Comparison of ENCODE assay signal across 9 cellular contexts in genomic region chr1:39268906-39269305, GRCh38.
DNase-seq lines count a peak whose midpoint lies in the region; ATAC-seq and TF ChIP-seq lines count a peak whose summit lies in the region.
"Had no signal": no experiment of that assay in that cellular context is flagged by ENCODE, and none has a peak within 500 bp of the region (broad histone marks: within the 10 kb centered on the region; RNA-seq: fewer than 3 reads in every experiment).

No MANE protein-coding gene starts in this region.

- H3K4me1 ChIP-seq in adrenal gland (replicated peaks in 1 of 2), result peaks cover 16 to 59% of the 10 kb centered on the region in 2 donors
- peaks cover 0 to 80% (median 50%) of the 10 kb centered on the region in 4 donors for H3K4me1 ChIP-seq in tibial artery

- H3K36me3 ChIP-seq in adrenal gland (replicated peaks in 1 of 2), result peaks cover 0 to 4% of the 10 kb centered on the region in 2 donors
- no peaks in the 10 kb centered on the region for H3K36me3 ChIP-seq in tibial artery

- H3K27ac ChIP-seq in adrenal gland (peak overlapping the region in 4 of 5 donors; percentile 71 to 86 (median 83)), tibial artery (peak overlapping the region; percentile 75 to 77)
- H3K27ac ChIP-seq: SK-N-MC had no signal

- TF ChIP-seq CTCF in adrenal gland (IDR thresholded peaks at IDR 0.05) (no peak), tibial artery (IDR thresholded peaks at IDR 0.05) (no peak)

- 55 to 70% (median 59%) methylated on average over 8 of the region's 8 CpGs for WGBS in adrenal gland, 4 donors

- CTCF ChIA-PET in activated naive CD4-positive, alpha-beta T cell treated with anti-CD3 and anti-CD28 coated beads for 36 hours (lab: Charles Lee), result interaction anchor here (0.7 to 17.9 kb wide), 6 partner anchors 10 to 170 kb away, joined by 3 to 257 read pairs (median 10); no protein-coding TSS in a partner anchor

- intact Hi-C loops in activated naive CD4-positive, alpha-beta T cell treated with anti-CD3 and anti-CD28 coated beads for 36 hours (cut with micrococcal nuclease), result loop anchor here (2.0 to 10.0 kb wide), 4 partner anchors 128 to 386 kb away; no protein-coding TSS in a partner anchor
- intact Hi-C loops in adrenal gland (cut with DNase I), result no loop called here
- intact Hi-C loops in tibial artery (cut with DNase I; ENCODE audit: low total_unique reads), result loop anchor here (10.0 kb wide), 1 partner anchor 146 kb away; no protein-coding TSS in a partner anchor

- H3K27me3 ChIP-seq in adrenal gland (no peaks in the 10 kb centered on the region), tibial artery (no peaks in the 10 kb centered on the region)

- H3K4me1 Mint-ChIP-seq in activated naive CD4-positive, alpha-beta T cell treated with anti-CD3 and anti-CD28 coated beads for 36 hours (ENCODE audit: low read depth), result peaks cover 74% of the 10 kb centered on the region

- peaks cover 11% of the 10 kb centered on the region for H3K36me3 Mint-ChIP-seq in activated naive CD4-positive, alpha-beta T cell treated with anti-CD3 and anti-CD28 coated beads for 36 hours (ENCODE audit: low read depth)

- ATAC-seq in HG03432 (IDR thresholded peaks at IDR 0.05; ENCODE audit: unreplicated experiment) (no peak), HG02610 (IDR thresholded peaks at IDR 0.05; ENCODE audit: unreplicated experiment) (no peak)

- peak overlapping the region in 1 of 4 donors; percentile 41 for H3K4me3 ChIP-seq in adrenal gland
- peak overlapping the region; percentile 44 to 53 for H3K4me3 ChIP-seq in tibial artery
- H3K4me3 ChIP-seq: SK-N-MC had no signal

- no peak overlapping the region for H3K4me3 Mint-ChIP-seq in activated naive CD4-positive, alpha-beta T cell treated with anti-CD3 and anti-CD28 coated beads for 36 hours

- peak overlapping the region; percentile 31 for H3K27ac Mint-ChIP-seq in activated naive CD4-positive, alpha-beta T cell treated with anti-CD3 and anti-CD28 coated beads for 36 hours

- H3K9me3 ChIP-seq in adrenal gland (replicated peaks in 1 of 3) (no peaks in the 10 kb centered on the region), tibial artery (no peaks in the 10 kb centered on the region)

- no peak for TF ChIP-seq POLR2A in adrenal gland (IDR thresholded peaks at IDR 0.05)

- no peaks in the 10 kb centered on the region for H3K27me3 Mint-ChIP-seq in activated naive CD4-positive, alpha-beta T cell treated with anti-CD3 and anti-CD28 coated beads for 36 hours (ENCODE audit: low read depth)

- H3K9me3 Mint-ChIP-seq in activated naive CD4-positive, alpha-beta T cell treated with anti-CD3 and anti-CD28 coated beads for 36 hours, result no peaks in the 10 kb centered on the region

- DNase-seq in activated naive CD4-positive, alpha-beta T cell treated with anti-CD3 and anti-CD28 coated beads for 36 hours, result no peak
- no peak for DNase-seq in activated naive CD4-positive, alpha-beta T cell treated with Interleukin-2 at 50 U/mL for 16 hours
- DNase-seq in adrenal gland (no peak), kidney glomerular epithelial cell (lab: John Stamatoyannopoulos, UW) (peak; percentile 15), tibial artery (no peak), NOMO-1 (lab: John Stamatoyannopoulos, UW; ENCODE audit: unreplicated experiment in 2 of 2) (no peak)

Comparison
In these comparisons a context has a peak if more than half of its experiments do, and no peak if none do; other contexts are left out.
1. intact Hi-C loops: an anchor here in activated naive CD4-positive, alpha-beta T cell treated with anti-CD3 and anti-CD28 coated beads for 36 hours (2.0 to 10.0 kb wide) and tibial artery (10.0 kb wide); none called in adrenal gland.